ENCODE assay signal across 9 cellular contexts in genomic region chr17:17204635-17205231, GRCh38. TPM values are rescaled to one million over a fixed set of nuclear protein-coding genes. Genes with fewer than 3 reads are reported as not detected.
A peak's percentile ranks its signal among the peaks of the same experiment; 100 is the strongest.
DNase-seq lines count a peak whose midpoint lies in the region; ATAC-seq and TF ChIP-seq lines count a peak whose summit lies in the region.
"Had no signal": no experiment of that assay in that cellular context is flagged by ENCODE, and none has a peak within 500 bp of the region (broad histone marks: within the 10 kb centered on the region; RNA-seq: fewer than 3 reads in every experiment).

No MANE protein-coding gene starts in this region.

- H3K9me3 ChIP-seq in PC-3 (ENCODE audit: low read length): no peaks in the 10 kb centered on the region
- H3K9me3 ChIP-seq in psoas muscle: no peaks in the 10 kb centered on the region
- H3K9me3 ChIP-seq: SJSA1 had no signal

- 50 to 76% (median 54%) methylated on average over 14 of the region's 14 CpGs for WGBS in psoas muscle, 3 donors

- no peaks in the 10 kb centered on the region for H3K4me1 Mint-ChIP-seq in Calu3 (ENCODE audit: low read depth, unreplicated experiment)

- TF ChIP-seq CTCF in Calu3 (IDR thresholded peaks at IDR 0.05; ENCODE audit: unreplicated experiment) (no peak), PC-3 (conservative IDR thresholded peaks at IDR 0.05; ENCODE audit: low read depth, low read length) (no peak), coronary artery (IDR thresholded peaks at IDR 0.05) (no peak), psoas muscle (IDR thresholded peaks at IDR 0.05) (no peak)

- peaks cover 25% of the 10 kb centered on the region for H3K4me1 ChIP-seq in PC-3 (ENCODE audit: insufficient read depth, low read length)
- peaks cover 25% of the 10 kb centered on the region for H3K4me1 ChIP-seq in psoas muscle

- peaks cover 17% of the 10 kb centered on the region for H3F3A ChIP-seq in PC-3 (ENCODE audit: low read length, unreplicated experiment)

- no peaks in the 10 kb centered on the region for H3K27me3 ChIP-seq in PC-3 (ENCODE audit: low read length)
- H3K27me3 ChIP-seq in psoas muscle (ENCODE audit: insufficient read depth in 3 of 3, low read length in 2 of 3): no peaks in the 10 kb centered on the region
- H3K27me3 ChIP-seq: SJSA1 had no signal

- H3K27ac ChIP-seq in PC-3 (ENCODE audit: low read length) (no peak overlapping the region), coronary artery (peak overlapping the region; percentile 85 to 97), psoas muscle (peak overlapping the region; percentile 91)
- H3K27ac ChIP-seq: SJSA1 had no signal

- DNase-seq in Calu3: no peak
- DNase-seq in PC-3: no peak
- no peak for DNase-seq in coronary artery (ENCODE audit: low spot score)
- DNase-seq in psoas muscle: no peak
- DNase-seq in GM19238 (ENCODE audit: insufficient read length, low spot score): no peak

- peaks cover 36% of the 10 kb centered on the region for H3K79me2 ChIP-seq in PC-3 (ENCODE audit: low read length)

- H3K36me3 ChIP-seq in PC-3 (ENCODE audit: low read depth, low read length): peaks cover 8% of the 10 kb centered on the region; the same call in 1 of the 2 replicates
- peaks cover 0 to 14% of the 10 kb centered on the region in 2 donors for H3K36me3 ChIP-seq in psoas muscle (ENCODE audit: insufficient read depth in 1 of 2, low read depth in 1 of 2)
- H3K36me3 ChIP-seq: SJSA1 had no signal

- H3K27me3 Mint-ChIP-seq in Calu3 (ENCODE audit: unreplicated experiment): no peaks in the 10 kb centered on the region

- ATAC-seq in PC-3: no peak
- ATAC-seq in psoas muscle: no peak
- no peak for ATAC-seq in GM21515 (IDR thresholded peaks at IDR 0.05; ENCODE audit: unreplicated experiment)
- ATAC-seq in HG03439 (IDR thresholded peaks at IDR 0.05; ENCODE audit: unreplicated experiment): no peak
- ATAC-seq in GM21619 (IDR thresholded peaks at IDR 0.05; ENCODE audit: unreplicated experiment): no peak

- H2AFZ ChIP-seq in PC-3 (ENCODE audit: low read length): peak overlapping the region; percentile 84

- H3K9me3 Mint-ChIP-seq in Calu3 (ENCODE audit: low read depth, unreplicated experiment): no peaks in the 10 kb centered on the region

- peak overlapping the region; percentile 99 for H3K4me2 ChIP-seq in PC-3 (ENCODE audit: low read length)

- peak overlapping the region; percentile 70 for H3K4me3 Mint-ChIP-seq in Calu3 (ENCODE audit: low read depth, unreplicated experiment)

- H3K27ac Mint-ChIP-seq in Calu3 (ENCODE audit: unreplicated experiment): peak overlapping the region; percentile 23

- POLR2A ChIA-PET in PC-3 (lab: Charles Lee; ENCODE audit: unreplicated experiment): no interaction called here

- peaks cover 30% of the 10 kb centered on the region for H3K36me3 Mint-ChIP-seq in Calu3 (ENCODE audit: insufficient read depth, unreplicated experiment)

- intact Hi-C loops in Calu3 (cut with micrococcal nuclease; ENCODE audit: unreplicated experiment) (no loop called here), PC-3 (cut with micrococcal nuclease) (no loop called here), psoas muscle (cut with DNase I) (no loop called here)

- H3K9ac ChIP-seq in PC-3 (ENCODE audit: low read length): peak overlapping the region; percentile 66

- CTCF ChIA-PET in Calu3 (lab: Charles Lee): interaction anchor here (1.3 kb wide), 1 partner anchor 207 kb away, joined by 5 read pairs; no protein-coding TSS in a partner anchor
- CTCF ChIA-PET in PC-3 (lab: Charles Lee): no interaction called here

- H3K9me2 ChIP-seq in PC-3 (replicated peaks; ENCODE audit: low read length): no peaks in the 10 kb centered on the region

- TSS peak; percentile 7 for BruUV-seq in Calu3 (replicated peaks; lab: Mats Ljungman, UMichigan)
- BruUV-seq in PC-3 (replicated peaks; lab: Mats Ljungman, UMichigan): no TSS peak

- no peaks in the 10 kb centered on the region for H4K20me1 ChIP-seq in PC-3 (ENCODE audit: low read length)

- H3K4me3 ChIP-seq in PC-3 (ENCODE audit: low read length) (peak overlapping the region; percentile 72), coronary artery (peak overlapping the region; percentile 76), psoas muscle (peak overlapping the region; percentile 72)

RNA-seq across cellular contexts. Expression of gene PLD6, which starts 1.4 kb away (rescaled TPM):
- total RNA-seq in Calu3 (2022): 2.9 and 3.0 TPM in 2 replicates
- 11.6 and 18.0 TPM in 2 replicates for total RNA-seq in PC-3 (2014; rRNA removed)
- 1 to 10 TPM in 3 of 4 donors, under 1 TPM in 1; 0.84 to 5.4 (median 2.7) TPM for total RNA-seq in psoas muscle
- polyA plus RNA-seq in psoas muscle: 1 to 10 TPM; 1.3 to 2.5 (median 2.5) TPM

RNA-seq across cellular contexts. Expression of gene FLCN, which starts 32.2 kb away (rescaled TPM):
- total RNA-seq in Calu3 (2022) (35.3 and 38.5 TPM in 2 replicates), PC-3 (2014; rRNA removed) (30.6 and 30.8 TPM in 2 replicates), psoas muscle (10 to 100 TPM; 38.7 to 79.4 (median 52.6) TPM)
- polyA plus RNA-seq in psoas muscle: 100 to 1,000 TPM in 1 of 3 donors, 10 to 100 TPM in 2; 42.0 to 106 (median 86.8) TPM
